In genomic region chr1:168603501-168604107, GRCh38 we compare ENCODE assay signal across 8 cellular contexts. TPM values are rescaled to one million over a fixed set of nuclear protein-coding genes. Genes with fewer than 3 reads are reported as not detected.
DNase-seq lines count a peak whose midpoint lies in the region; ATAC-seq and TF ChIP-seq lines count a peak whose summit lies in the region.

No MANE protein-coding gene starts in this region.

- peaks cover 0 to 17% (median under 1%) of the 10 kb centered on the region in 12 donors for H3K4me1 ChIP-seq in heart left ventricle

- no peaks in the 10 kb centered on the region for H3K36me3 ChIP-seq in heart left ventricle

- WGBS in heart left ventricle, 4 donors: 29 to 36% (median 32%) methylated on average over 4 of the region's 4 CpGs

- H3K27me3 ChIP-seq in heart left ventricle: no peaks in the 10 kb centered on the region

- H3K9me3 ChIP-seq in heart left ventricle: no peaks in the 10 kb centered on the region

- ATAC-seq in GM21737 (IDR thresholded peaks at IDR 0.05; ENCODE audit: unreplicated experiment) (peak; percentile 77), heart left ventricle (peak; percentile 63 to 91 (median 90)), HG03175 (IDR thresholded peaks at IDR 0.05; ENCODE audit: unreplicated experiment) (no peak)

- DNase-seq in COR-L47 (lab: John Stamatoyannopoulos, UW): peak; percentile 81
- peak; percentile 80 for DNase-seq in NCI-H128 (lab: John Stamatoyannopoulos, UW; ENCODE audit: unreplicated experiment)
- DNase-seq in SW480 (ENCODE audit: low spot score): peak; percentile 62
- DNase-seq in activated naive CD8-positive, alpha-beta T cell treated with anti-CD3 and anti-CD28 coated beads, Interleukin-2, amount 50 U/mL, for 16 hours (ENCODE audit: low read depth, low spot score): peak; percentile 39
- peak; percentile 69 to 86 (median 79) for DNase-seq in heart left ventricle
- peak; percentile 76 for DNase-seq in putamen (ENCODE audit: low spot score)

- intact Hi-C loops in heart left ventricle (cut with DNase I): loop anchor here (1.0 to 10.0 kb wide), 11 partner anchors 259 to 944 kb away; partner anchors contain the start of gene ATP1B1 (in 1 of the 10)

- no peak overlapping the region for H3K4me3 ChIP-seq in heart left ventricle

- H3K27ac ChIP-seq in heart left ventricle: no peak overlapping the region

- TF ChIP-seq CTCF in heart left ventricle (IDR thresholded peaks at IDR 0.05): peak; percentile 68 to 90 (median 82)

- no peak for TF ChIP-seq POLR2A in heart left ventricle (IDR thresholded peaks at IDR 0.05)

RNA-seq across cellular contexts. Expression of gene XCL1, which starts 27.2 kb away (rescaled TPM):
- total RNA-seq in heart left ventricle: 1 to 10 TPM in 3 of 9 donors, under 1 TPM in 2, not detected in 4; 0.14 to 2.3 (median 1.1) TPM
- under 1 TPM in 1 of 2 donors, not detected in 1; 0.30 TPM for polyA plus RNA-seq in heart left ventricle

RNA-seq across cellular contexts. Expression of gene XCL2, which starts 59.8 kb away (rescaled TPM):
- total RNA-seq in heart left ventricle: 1 to 10 TPM in 2 of 9 donors, not detected in 7; 2.7 to 3.6 TPM
- polyA plus RNA-seq in heart left ventricle: not detected
